ENCODE assay signal across 20 cellular contexts in genomic region chr2:105671156-105671555, GRCh38.
DNase-seq lines count a peak whose midpoint lies in the region; ATAC-seq and TF ChIP-seq lines count a peak whose summit lies in the region.
"Had no signal": no experiment of that assay in that cellular context is flagged by ENCODE, and none has a peak within 500 bp of the region (broad histone marks: within the 10 kb centered on the region; RNA-seq: fewer than 3 reads in every experiment).

No MANE protein-coding gene starts in this region.

- no peak overlapping the region for H3K27ac Mint-ChIP-seq in Calu3 (ENCODE audit: unreplicated experiment)
- H3K27ac Mint-ChIP-seq in T-helper 17 cell, result no peak overlapping the region
- H3K27ac Mint-ChIP-seq: activated B cell treated with CpG ODN at 0.5 μM for 24 hours, CD14-positive monocyte had no signal

- H3K4me3 ChIP-seq in GM23248, result no peak overlapping the region
- no peak overlapping the region for H3K4me3 ChIP-seq in body of pancreas
- no peak overlapping the region for H3K4me3 ChIP-seq in heart right ventricle
- no peak overlapping the region for H3K4me3 ChIP-seq in testis
- H3K4me3 ChIP-seq: coronary artery, mucosa of descending colon, Peyer's patch, skin epidermis, upper lobe of left lung had no signal

- no TSS peak for BruUV-seq in Calu3 (replicated peaks; lab: Mats Ljungman, UMichigan)

- in situ Hi-C loops in GM23248 (cut with MboI), result no loop called here

- peaks cover 4% of the 10 kb centered on the region; the same call in 1 of the 2 replicates for H3K4me1 ChIP-seq in GM23248 (ENCODE audit: insufficient read depth)
- H3K4me1 ChIP-seq in body of pancreas, result no peaks in the 10 kb centered on the region
- H3K4me1 ChIP-seq in heart right ventricle, result peaks cover 0 to 21% (median 7%) of the 10 kb centered on the region in 9 donors
- H3K4me1 ChIP-seq in testis, result no peaks in the 10 kb centered on the region
- H3K4me1 ChIP-seq: Peyer's patch, upper lobe of left lung had no signal

- peak overlapping the region; percentile 50 for H2AFZ ChIP-seq in GM23248

- H3K27me3 Mint-ChIP-seq in Calu3 (ENCODE audit: unreplicated experiment) (peaks cover 9% of the 10 kb centered on the region), T-helper 17 cell (no peaks in the 10 kb centered on the region)

- no peaks in the 10 kb centered on the region for H3K79me2 ChIP-seq in GM23248 (ENCODE audit: insufficient read depth)

- TF ChIP-seq CTCF in body of pancreas (IDR thresholded peaks at IDR 0.05), result no peak
- TF ChIP-seq CTCF in heart right ventricle (IDR thresholded peaks at IDR 0.05), result no peak
- no peak for TF ChIP-seq CTCF in testis (IDR thresholded peaks at IDR 0.05)
- no peak for TF ChIP-seq CTCF in Calu3 (IDR thresholded peaks at IDR 0.05; ENCODE audit: unreplicated experiment)

- intact Hi-C loops in body of pancreas (cut with DNase I), result no loop called here
- intact Hi-C loops in heart right ventricle (cut with DNase I), result no loop called here
- intact Hi-C loops in testis (cut with DNase I; ENCODE audit: low total_unique reads), result no loop called here
- intact Hi-C loops in Calu3 (cut with micrococcal nuclease; ENCODE audit: unreplicated experiment), result no loop called here

- H3K27me3 ChIP-seq in GM23248 (replicated peaks; ENCODE audit: insufficient read depth), result no peaks in the 10 kb centered on the region
- no peaks in the 10 kb centered on the region for H3K27me3 ChIP-seq in body of pancreas
- no peaks in the 10 kb centered on the region for H3K27me3 ChIP-seq in heart right ventricle
- no peaks in the 10 kb centered on the region for H3K27me3 ChIP-seq in testis
- H3K27me3 ChIP-seq: Peyer's patch, upper lobe of left lung had no signal

- H3K4me2 ChIP-seq in GM23248 (ENCODE audit: unreplicated experiment), result peak overlapping the region; percentile 42

- no peaks in the 10 kb centered on the region for H4K20me1 ChIP-seq in GM23248 (ENCODE audit: insufficient read depth)

- H3K9ac ChIP-seq in GM23248, result no peak overlapping the region

- H3K9me3 ChIP-seq in GM23248 (ENCODE audit: low read depth) (no peaks in the 10 kb centered on the region), body of pancreas (no peaks in the 10 kb centered on the region), heart right ventricle (peaks cover 0 to 15% (median 2%) of the 10 kb centered on the region in 11 donors), testis (no peaks in the 10 kb centered on the region), T-helper 17 cell (ENCODE audit: control insufficient read depth, low read length, poor library complexity, severe bottlenecking) (peaks cover 6% of the 10 kb centered on the region)

- peak; percentile 86 for DNase-seq in GM23248
- peak in 2 of 4 donors; percentile 21 to 28 for DNase-seq in body of pancreas
- DNase-seq in heart right ventricle, result peak in 1 of 2 donors; percentile 27
- peak; percentile 34 for DNase-seq in testis
- no peak for DNase-seq in Calu3
- DNase-seq in foreskin melanocyte, result no peak
- no peak for DNase-seq in T-helper 17 cell
- no peak for DNase-seq in HT-29 (ENCODE audit: low spot score)
- DNase-seq: activated B cell treated with CpG ODN at 0.5 μM for 24 hours; activated effector memory CD4-positive, alpha-beta T cell treated with Interleukin-2 at 50 U/mL for 16 hours; amniotic stem cell; DMS79; mucosa of descending colon; NCI-H1105 treated with DMSO at 0.1 percent for 48 hours; Peyer's patch; T-helper 1 cell had no signal

- H3K36me3 ChIP-seq in GM23248 (ENCODE audit: low read depth) (no peaks in the 10 kb centered on the region), body of pancreas (replicated peaks in 1 of 2; ENCODE audit: insufficient read depth in 1 of 2, low read depth in 2 of 2) (no peaks in the 10 kb centered on the region), heart right ventricle (no peaks in the 10 kb centered on the region), testis (ENCODE audit: low read depth, missing control alignments) (no peaks in the 10 kb centered on the region)
- H3K36me3 ChIP-seq: Peyer's patch, upper lobe of left lung had no signal

- no peaks in the 10 kb centered on the region for H3F3A ChIP-seq in GM23248 (ENCODE audit: insufficient read depth)

- H3K27ac ChIP-seq in GM23248 (no peak overlapping the region), body of pancreas (no peak overlapping the region), heart right ventricle (no peak overlapping the region), testis (no peak overlapping the region)
- H3K27ac ChIP-seq: coronary artery, Peyer's patch, skin epidermis, upper lobe of left lung had no signal

- WGBS in GM23248 (ENCODE audit: low coverage in 1 of 2, low lambda C conversion rate in 2 of 2, missing lambda C conversion rate in 2 of 2), 2 experiments, result 6 to 7% methylated on average over 8 of the region's 8 CpGs
- WGBS in body of pancreas, 2 donors, result 65 to 66% methylated on average over 6 to 8 of the region's 8 CpGs
- 69 to 77% methylated on average over 8 of the region's 8 CpGs for WGBS in heart right ventricle, 2 donors
- WGBS in testis, 2 donors, result 67 to 69% methylated on average over 8 of the region's 8 CpGs

- H3K9me2 ChIP-seq in GM23248 (ENCODE audit: insufficient read depth), result no peaks in the 10 kb centered on the region

- H3K9me3 Mint-ChIP-seq in Calu3 (ENCODE audit: low read depth, unreplicated experiment), result no peaks in the 10 kb centered on the region

- H3K4me1 Mint-ChIP-seq in Calu3 (ENCODE audit: low read depth, unreplicated experiment) (no peaks in the 10 kb centered on the region), T-helper 17 cell (peaks cover 9% of the 10 kb centered on the region)
- H3K4me1 Mint-ChIP-seq: activated B cell treated with CpG ODN at 0.5 μM for 24 hours, CD14-positive monocyte had no signal

- no peak for TF ChIP-seq POLR2A in body of pancreas (IDR thresholded peaks at IDR 0.05)
- no peak for TF ChIP-seq POLR2A in testis (IDR thresholded peaks at IDR 0.05)

- ATAC-seq in body of pancreas (peak; percentile 45), heart right ventricle (peak in 7 of 8 donors; percentile 43 to 73 (median 61)), T-helper 17 cell (no peak)
- ATAC-seq: mucosa of descending colon had no signal

- CTCF ChIA-PET in Calu3 (lab: Charles Lee), result no interaction called here

- H3K4me3 Mint-ChIP-seq in Calu3 (ENCODE audit: low read depth, unreplicated experiment) (no peak overlapping the region), T-helper 17 cell (no peak overlapping the region)
- H3K4me3 Mint-ChIP-seq: activated B cell treated with CpG ODN at 0.5 μM for 24 hours, CD14-positive monocyte had no signal

- H3K36me3 Mint-ChIP-seq in Calu3 (ENCODE audit: insufficient read depth, unreplicated experiment), result no peaks in the 10 kb centered on the region
- no peaks in the 10 kb centered on the region for H3K36me3 Mint-ChIP-seq in T-helper 17 cell (ENCODE audit: low read depth)
- H3K36me3 Mint-ChIP-seq: CD14-positive monocyte had no signal

Comparison
In these comparisons a context has a peak if more than half of its experiments do, and no peak if none do; other contexts are left out.
1. DNase-seq: peak in GM23248 (single experiment) and testis (single experiment); none in Calu3 (single experiment), foreskin melanocyte (single experiment), T-helper 17 cell (0 of 3) and HT-29 (single experiment).